Comparison of ENCODE assay signal across 14 cellular contexts in the genomic region with DNA sequence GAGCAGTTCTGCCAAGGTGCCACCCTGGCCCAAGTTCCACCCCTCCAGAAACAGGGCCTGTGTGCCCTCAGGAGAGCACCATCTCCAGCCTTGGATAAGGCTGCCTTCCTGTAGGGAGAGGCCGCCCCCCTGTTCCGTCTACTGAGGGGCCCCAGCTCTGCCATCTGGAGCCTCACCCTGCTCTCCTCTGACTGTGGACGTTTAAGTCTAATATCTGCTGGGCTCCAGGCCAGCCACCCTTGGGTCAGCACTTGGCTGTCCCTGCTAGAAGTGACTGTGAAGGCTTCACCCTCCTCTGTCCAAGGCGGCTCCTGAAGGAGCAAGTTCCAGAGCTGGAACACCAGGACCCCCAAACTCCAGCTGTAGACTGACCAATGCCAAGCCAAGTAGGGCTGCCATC.
"Had no signal": no experiment of that assay in that cellular context is flagged by ENCODE, and none has a peak within 500 bp of the region (broad histone marks: within the 10 kb centered on the region; RNA-seq: fewer than 3 reads in every experiment).

No MANE protein-coding gene starts in this region.

- H3K9me3 Mint-ChIP-seq: activated CD4-positive, alpha-beta T cell treated with anti-CD3 and anti-CD28 coated beads, Interleukin-2, amount 10 ng/mL, durations not matched to agents 24 days and 14 days; stimulated activated memory B cell treated with anti-CD40 and anti-IgM and Interleukin-4, amounts not matched to agents 10 μg/mL and 1 μg/mL and 100 μg/mL, for 72 hours; T-cell had no signal

- ATAC-seq: stimulated activated memory B cell treated with anti-CD40 and anti-IgM and Interleukin-4, amounts not matched to agents 10 μg/mL and 1 μg/mL and 100 μg/mL, for 72 hours; T-cell had no signal

- H3K36me3 ChIP-seq: brain microvascular endothelial cell, esophagus squamous epithelium, ovary, upper lobe of left lung had no signal

- DNase-seq: activated CD4-positive, alpha-beta T cell treated with anti-CD3 and anti-CD28 coated beads, Interleukin-2, amount 10 ng/mL, durations not matched to agents 24 days and 14 days; activated CD8-positive, alpha-beta memory T cell treated with anti-CD3 and anti-CD28 coated beads for 24 hours; brain microvascular endothelial cell; esophagus squamous epithelium; foreskin fibroblast; glutamatergic neuron; T-cell; T1000 had no signal

- H3K4me3 ChIP-seq: esophagus squamous epithelium, ovary, SK-N-MC, skin epidermis, upper lobe of left lung had no signal

- H3K27ac Mint-ChIP-seq: activated CD4-positive, alpha-beta T cell treated with anti-CD3 and anti-CD28 coated beads, Interleukin-2, amount 10 ng/mL, durations not matched to agents 24 days and 14 days; activated naive CD8-positive, alpha-beta T cell; stimulated activated memory B cell treated with anti-CD40 and anti-IgM and Interleukin-4, amounts not matched to agents 10 μg/mL and 1 μg/mL and 100 μg/mL, for 72 hours; T-cell had no signal

- H3K4me3 Mint-ChIP-seq: activated CD4-positive, alpha-beta T cell treated with anti-CD3 and anti-CD28 coated beads, Interleukin-2, amount 10 ng/mL, durations not matched to agents 24 days and 14 days; activated naive CD8-positive, alpha-beta T cell; stimulated activated memory B cell treated with anti-CD40 and anti-IgM and Interleukin-4, amounts not matched to agents 10 μg/mL and 1 μg/mL and 100 μg/mL, for 72 hours; T-cell had no signal

- H3K36me3 Mint-ChIP-seq: activated naive CD8-positive, alpha-beta T cell; stimulated activated memory B cell treated with anti-CD40 and anti-IgM and Interleukin-4, amounts not matched to agents 10 μg/mL and 1 μg/mL and 100 μg/mL, for 72 hours; T-cell had no signal

- H3K4me1 Mint-ChIP-seq: T-cell had no signal

- H3K27me3 ChIP-seq: brain microvascular endothelial cell, esophagus squamous epithelium, ovary, upper lobe of left lung had no signal

- H3K27ac ChIP-seq: brain microvascular endothelial cell, ovary, SK-N-MC, skin epidermis had no signal

- H3K27me3 Mint-ChIP-seq: T-cell had no signal

- H3K9me3 ChIP-seq: esophagus squamous epithelium, ovary, upper lobe of left lung had no signal
